1 cellular context compared by ENCODE assay signal in genomic region chr2:169824373-169825333, GRCh38.
A peak's percentile ranks its signal among the peaks of the same experiment; 100 is the strongest.
TF ChIP-seq lines count a peak whose summit lies in the region.

Gene METTL5, minus strand, starts transcription at chr2:169824905. Its CDS starts 308 bp downstream, at chr2:169824597.

TF ChIP-seq in HepG2, 621 proteins besides CTCF, POLR2A, EP300 and RAD21 (continued from another document and continues in another):
- peak; percentile 50; the same call in 1 of the 2 replicates for TF ChIP-seq ZNF281 (CRISPR knock-in tag; IDR thresholded peaks at IDR 0.05; ENCODE audit: borderline replicate concordance)
- TF ChIP-seq NFIC (IDR thresholded peaks at IDR 0.05; ENCODE audit: low read length) = 0 out of 2 replicates have a peak, but pooled peaks have one; percentile 27
- peak; percentile 72; the same call in 1 of the 2 replicates for TF ChIP-seq ZNF253 (CRISPR knock-in tag; IDR thresholded peaks at IDR 0.05; ENCODE audit: borderline replicate concordance)
- 0 out of 2 replicates have a peak, but pooled peaks have one; percentile 86 for TF ChIP-seq DMTF1 (CRISPR knock-in tag; IDR thresholded peaks at IDR 0.05)
- 0 out of 2 replicates have a peak, but pooled peaks have one; percentile 92 for TF ChIP-seq NFAT5 (CRISPR knock-in tag; IDR thresholded peaks at IDR 0.05)
- TF ChIP-seq PATZ1 (CRISPR knock-in tag; IDR thresholded peaks at IDR 0.05) = peak; percentile 90
- TF ChIP-seq ZNF501 (CRISPR knock-in tag; IDR thresholded peaks at IDR 0.05) = peak; percentile 96
- TF ChIP-seq KMT2B (CRISPR knock-in tag; IDR thresholded peaks at IDR 0.05) = peak; percentile 79; the same call in 1 of the 2 replicates
- 0 out of 2 replicates have a peak, but pooled peaks have one; percentile 75 for TF ChIP-seq ZNF597 (CRISPR knock-in tag; IDR thresholded peaks at IDR 0.05)
- 0 out of 2 replicates have a peak, but pooled peaks have one; percentile 15 for TF ChIP-seq TERF1 (CRISPR knock-in tag; IDR thresholded peaks at IDR 0.05)
- TF ChIP-seq ZNF451 (CRISPR knock-in tag; IDR thresholded peaks at IDR 0.05) = peak; percentile 94
- peak; percentile 42; the same call in 1 of the 2 replicates for TF ChIP-seq RARA (CRISPR knock-in tag; IDR thresholded peaks at IDR 0.05)
- TF ChIP-seq HOXD1 (CRISPR knock-in tag; IDR thresholded peaks at IDR 0.05) = 0 out of 2 replicates have a peak, but pooled peaks have one; percentile 3
- peak; percentile 90; the same call in 1 of the 2 replicates for TF ChIP-seq ZSCAN12 (CRISPR knock-in tag; IDR thresholded peaks at IDR 0.05)
- peak; percentile 77 for TF ChIP-seq ZKSCAN8 (CRISPR knock-in tag; IDR thresholded peaks at IDR 0.05; ENCODE audit: borderline replicate concordance)
- peak; percentile 90; the same call in 1 of the 2 replicates for TF ChIP-seq ZNF773 (CRISPR knock-in tag; IDR thresholded peaks at IDR 0.05; ENCODE audit: borderline replicate concordance)
- no peak for TF ChIP-seq SMARCE1 (IDR thresholded peaks at IDR 0.05; ENCODE audit: borderline replicate concordance)
- TF ChIP-seq ZNF615 (CRISPR knock-in tag; IDR thresholded peaks at IDR 0.05; ENCODE audit: borderline replicate concordance) = peak; percentile 54; the same call in 1 of the 2 replicates
- TF ChIP-seq ZNF674 (CRISPR knock-in tag; IDR thresholded peaks at IDR 0.05; ENCODE audit: low read depth) = 0 out of 2 replicates have a peak, but pooled peaks have one; percentile 76
- 0 out of 2 replicates have a peak, but pooled peaks have one; percentile 57 for TF ChIP-seq NAIF1 (CRISPR knock-in tag; IDR thresholded peaks at IDR 0.05; ENCODE audit: borderline replicate concordance)
- TF ChIP-seq ZNF556 (CRISPR knock-in tag; IDR thresholded peaks at IDR 0.05; ENCODE audit: borderline replicate concordance) = peak; percentile 98; the same call in 1 of the 2 replicates
- no peak for TF ChIP-seq ZNF468 (CRISPR knock-in tag; IDR thresholded peaks at IDR 0.05)
- peak; percentile 73; the same call in 1 of the 2 replicates for TF ChIP-seq TAF1 (CRISPR knock-in tag; IDR thresholded peaks at IDR 0.05)
- no peak for TF ChIP-seq CHCHD3 (CRISPR knock-in tag; IDR thresholded peaks at IDR 0.05)
- peak; percentile 76; the same call in 1 of the 2 replicates for TF ChIP-seq MLXIP (CRISPR knock-in tag; IDR thresholded peaks at IDR 0.05; ENCODE audit: borderline replicate concordance)
- no peak for TF ChIP-seq TBX3 (IDR thresholded peaks at IDR 0.05; ENCODE audit: borderline replicate concordance)
- TF ChIP-seq ZNF24 (IDR thresholded peaks at IDR 0.05) = peak; percentile 76; the same call in 1 of the 2 replicates
- TF ChIP-seq SP4 (CRISPR knock-in tag; IDR thresholded peaks at IDR 0.05) = peak; percentile 84
- TF ChIP-seq ZNF121 (CRISPR knock-in tag; IDR thresholded peaks at IDR 0.05) = peak; percentile 78
- peak; percentile 86; the same call in 1 of the 2 replicates for TF ChIP-seq ZNF790 (CRISPR knock-in tag; IDR thresholded peaks at IDR 0.05; ENCODE audit: borderline replicate concordance)
- TF ChIP-seq SRSF1 (optimal IDR thresholded peaks at IDR 0.05; ENCODE audit: low read depth, low read length) = no peak
- TF ChIP-seq TFE3 (CRISPR knock-in tag; IDR thresholded peaks at IDR 0.05) = peak; percentile 73
- TF ChIP-seq ERF (CRISPR knock-in tag; IDR thresholded peaks at IDR 0.05) = peak; percentile 88
- TF ChIP-seq NR2F6 (IDR thresholded peaks at IDR 0.05) = no peak
- TF ChIP-seq NR2F6 (CRISPR knock-in tag; IDR thresholded peaks at IDR 0.05) = peak; percentile 42
- no peak for TF ChIP-seq ZNF143 (CRISPR knock-in tag; IDR thresholded peaks at IDR 0.05)
